In the genomic region with DNA sequence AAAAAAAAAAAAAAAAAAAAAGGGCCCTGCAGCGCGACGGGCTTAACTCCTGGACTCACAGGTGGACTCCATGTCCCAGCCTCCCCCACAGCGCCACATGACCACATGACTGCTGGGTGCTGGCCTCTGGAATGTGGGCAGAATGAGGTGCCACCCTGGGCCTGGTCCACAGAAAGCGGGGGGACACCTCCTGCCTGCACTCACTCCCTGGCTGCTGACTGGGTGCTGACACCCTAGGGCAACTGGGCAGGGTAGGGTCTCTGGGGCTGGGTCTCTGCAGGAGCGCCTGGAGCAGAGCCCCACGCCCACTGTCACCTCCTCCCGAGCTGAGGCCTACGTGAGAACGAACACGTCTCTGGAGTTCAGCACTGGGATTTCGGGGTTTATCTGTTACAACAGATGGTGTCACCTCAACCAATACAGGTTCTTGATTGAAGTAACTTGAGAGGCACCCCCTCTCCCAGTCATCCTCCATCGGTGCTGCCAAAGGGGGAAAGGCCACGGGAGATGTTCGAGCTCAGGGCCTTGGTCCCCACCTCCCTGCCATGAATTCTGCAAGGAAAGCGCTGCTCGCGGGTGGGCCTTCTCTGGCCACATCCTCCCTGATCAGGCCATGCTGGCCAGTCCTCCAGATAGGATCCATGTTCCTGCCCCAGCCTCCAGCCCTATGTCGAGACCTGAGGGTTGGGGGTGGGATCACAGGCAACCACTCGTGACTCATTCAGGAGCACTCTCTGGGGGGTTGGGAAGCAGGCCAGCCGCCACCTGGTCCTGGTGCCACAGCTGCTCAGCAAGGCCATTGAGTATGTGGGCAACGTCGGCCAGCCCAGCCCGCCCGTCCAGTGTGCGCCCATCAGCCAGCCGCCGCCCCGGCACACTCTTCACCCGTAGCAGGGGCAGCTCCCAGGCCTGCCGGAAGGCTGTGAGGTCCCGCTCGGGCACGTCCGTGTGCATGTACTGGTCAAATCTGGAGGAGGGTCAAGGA, we compare ENCODE assay signal across 1 cellular context.
TF ChIP-seq lines count a peak whose summit lies in the region.

No MANE protein-coding gene starts in this region.

TF ChIP-seq in K562, 482 proteins besides CTCF, POLR2A, EP300 and RAD21 (continued from another document and continues in another):
- TF ChIP-seq ZNF395 (CRISPR knock-in tag; IDR thresholded peaks at IDR 0.05) (no peak), KDM4B (IDR thresholded peaks at IDR 0.05; ENCODE audit: borderline replicate concordance in 2 of 2, low read depth in 1 of 2) (no peak), DIDO1 (tag; IDR thresholded peaks at IDR 0.05; ENCODE audit: low read depth) (no peak), RFX1 (IDR thresholded peaks at IDR 0.05) (no peak), ZNF41 (CRISPR knock-in tag; conservative IDR thresholded peaks at IDR 0.05) (no peak), ZNF12 (CRISPR knock-in tag; IDR thresholded peaks at IDR 0.05) (no peak), THRAP3 (IDR thresholded peaks at IDR 0.05; ENCODE audit: borderline replicate concordance) (no peak), SREBF1 (IDR thresholded peaks at IDR 0.05; ENCODE audit: borderline replicate concordance, low read depth, low read length) (no peak), HDAC2 (IDR thresholded peaks at IDR 0.05) (0 out of 2 replicates have a peak, but pooled peaks have one; percentile 47), CREBBP (IDR thresholded peaks at IDR 0.05; ENCODE audit: low read depth, low read length) (no peak), PTRF (tag; IDR thresholded peaks at IDR 0.05) (no peak), JUNB (CRISPR knock-in tag; conservative IDR thresholded peaks at IDR 0.05) (no peak), ZNF140 (CRISPR knock-in tag; IDR thresholded peaks at IDR 0.05) (no peak), ZBTB7A (IDR thresholded peaks at IDR 0.05; ENCODE audit: borderline replicate concordance, control insufficient read depth, low read depth, low read length) (peak; percentile 42; the same call in 1 of the 2 replicates), PHTF2 (CRISPR knock-in tag; IDR thresholded peaks at IDR 0.05) (no peak), TBP (optimal IDR thresholded peaks at IDR 0.05; ENCODE audit: low read depth, low read length) (no peak), SNIP1 (IDR thresholded peaks at IDR 0.05; ENCODE audit: low read depth) (no peak), ZNF655 (CRISPR knock-in tag; IDR thresholded peaks at IDR 0.05) (no peak), CHCHD3 (CRISPR knock-in tag; IDR thresholded peaks at IDR 0.05) (no peak), HDAC6 (IDR thresholded peaks at IDR 0.05; ENCODE audit: low read depth, low read length) (no peak), RAD51 (IDR thresholded peaks at IDR 0.05; ENCODE audit: borderline replicate concordance, low read depth) (peak; percentile 30; the same call in 1 of the 2 replicates), ZNF407 (IDR thresholded peaks at IDR 0.05; ENCODE audit: low read depth) (no peak), ATF1 (CRISPR knock-in tag; IDR thresholded peaks at IDR 0.05) (no peak), ATF1 (tag; IDR thresholded peaks at IDR 0.05) (0 out of 2 replicates have a peak, but pooled peaks have one; percentile 6)
- TF ChIP-seq, protein P1, sequence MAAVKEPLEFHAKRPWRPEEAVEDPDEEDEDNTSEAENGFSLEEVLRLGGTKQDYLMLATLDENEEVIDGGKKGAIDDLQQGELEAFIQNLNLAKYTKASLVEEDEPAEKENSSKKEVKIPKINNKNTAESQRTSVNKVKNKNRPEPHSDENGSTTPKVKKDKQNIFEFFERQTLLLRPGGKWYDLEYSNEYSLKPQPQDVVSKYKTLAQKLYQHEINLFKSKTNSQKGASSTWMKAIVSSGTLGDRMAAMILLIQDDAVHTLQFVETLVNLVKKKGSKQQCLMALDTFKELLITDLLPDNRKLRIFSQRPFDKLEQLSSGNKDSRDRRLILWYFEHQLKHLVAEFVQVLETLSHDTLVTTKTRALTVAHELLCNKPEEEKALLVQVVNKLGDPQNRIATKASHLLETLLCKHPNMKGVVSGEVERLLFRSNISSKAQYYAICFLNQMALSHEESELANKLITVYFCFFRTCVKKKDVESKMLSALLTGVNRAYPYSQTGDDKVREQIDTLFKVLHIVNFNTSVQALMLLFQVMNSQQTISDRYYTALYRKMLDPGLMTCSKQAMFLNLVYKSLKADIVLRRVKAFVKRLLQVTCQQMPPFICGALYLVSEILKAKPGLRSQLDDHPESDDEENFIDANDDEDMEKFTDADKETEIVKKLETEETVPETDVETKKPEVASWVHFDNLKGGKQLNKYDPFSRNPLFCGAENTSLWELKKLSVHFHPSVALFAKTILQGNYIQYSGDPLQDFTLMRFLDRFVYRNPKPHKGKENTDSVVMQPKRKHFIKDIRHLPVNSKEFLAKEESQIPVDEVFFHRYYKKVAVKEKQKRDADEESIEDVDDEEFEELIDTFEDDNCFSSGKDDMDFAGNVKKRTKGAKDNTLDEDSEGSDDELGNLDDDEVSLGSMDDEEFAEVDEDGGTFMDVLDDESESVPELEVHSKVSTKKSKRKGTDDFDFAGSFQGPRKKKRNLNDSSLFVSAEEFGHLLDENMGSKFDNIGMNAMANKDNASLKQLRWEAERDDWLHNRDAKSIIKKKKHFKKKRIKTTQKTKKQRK (IDR thresholded peaks at IDR 0.05; ENCODE audit: borderline replicate concordance, low read depth, low read length): no peak
- TF ChIP-seq, protein P2, sequence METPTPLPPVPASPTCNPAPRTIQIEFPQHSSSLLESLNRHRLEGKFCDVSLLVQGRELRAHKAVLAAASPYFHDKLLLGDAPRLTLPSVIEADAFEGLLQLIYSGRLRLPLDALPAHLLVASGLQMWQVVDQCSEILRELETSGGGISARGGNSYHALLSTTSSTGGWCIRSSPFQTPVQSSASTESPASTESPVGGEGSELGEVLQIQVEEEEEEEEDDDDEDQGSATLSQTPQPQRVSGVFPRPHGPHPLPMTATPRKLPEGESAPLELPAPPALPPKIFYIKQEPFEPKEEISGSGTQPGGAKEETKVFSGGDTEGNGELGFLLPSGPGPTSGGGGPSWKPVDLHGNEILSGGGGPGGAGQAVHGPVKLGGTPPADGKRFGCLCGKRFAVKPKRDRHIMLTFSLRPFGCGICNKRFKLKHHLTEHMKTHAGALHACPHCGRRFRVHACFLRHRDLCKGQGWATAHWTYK (CRISPR knock-in tag; IDR thresholded peaks at IDR 0.05): no peak; the same call in 1 of the 2 replicates
- TF ChIP-seq, protein P3, sequence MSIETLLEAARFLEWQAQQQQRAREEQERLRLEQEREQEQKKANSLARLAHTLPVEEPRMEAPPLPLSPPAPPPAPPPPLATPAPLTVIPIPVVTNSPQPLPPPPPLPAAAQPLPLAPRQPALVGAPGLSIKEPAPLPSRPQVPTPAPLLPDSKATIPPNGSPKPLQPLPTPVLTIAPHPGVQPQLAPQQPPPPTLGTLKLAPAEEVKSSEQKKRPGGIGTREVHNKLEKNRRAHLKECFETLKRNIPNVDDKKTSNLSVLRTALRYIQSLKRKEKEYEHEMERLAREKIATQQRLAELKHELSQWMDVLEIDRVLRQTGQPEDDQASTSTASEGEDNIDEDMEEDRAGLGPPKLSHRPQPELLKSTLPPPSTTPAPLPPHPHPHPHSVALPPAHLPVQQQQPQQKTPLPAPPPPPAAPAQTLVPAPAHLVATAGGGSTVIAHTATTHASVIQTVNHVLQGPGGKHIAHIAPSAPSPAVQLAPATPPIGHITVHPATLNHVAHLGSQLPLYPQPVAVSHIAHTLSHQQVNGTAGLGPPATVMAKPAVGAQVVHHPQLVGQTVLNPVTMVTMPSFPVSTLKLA (conservative IDR thresholded peaks at IDR 0.05): peak in 1 of 2 experiments; percentile 45; a peak in 1 of 4 replicates
